ENCODE assay signal across 7 cellular contexts in the genomic region with DNA sequence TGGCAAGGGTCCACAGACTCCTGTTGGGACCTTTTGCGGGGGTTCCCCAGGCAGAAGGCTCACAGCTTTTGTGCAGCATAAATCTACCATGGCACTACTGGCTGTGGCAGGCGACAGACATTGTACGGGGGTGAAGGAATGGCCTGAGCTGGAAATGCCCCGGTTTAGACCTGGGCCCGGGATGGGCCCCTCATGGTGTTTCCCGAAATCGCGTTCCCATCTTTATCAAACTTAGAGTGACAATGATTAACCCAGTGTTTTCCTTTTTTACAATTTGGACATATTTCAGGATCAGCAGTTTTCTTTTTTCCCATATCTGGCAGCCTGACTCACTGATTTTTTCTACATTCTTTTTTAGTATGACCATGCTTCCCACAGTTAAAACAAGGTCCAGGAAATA. TPM values are rescaled to one million over a fixed set of nuclear protein-coding genes. Genes with fewer than 3 reads are reported as not detected.
DNase-seq lines count a peak whose midpoint lies in the region; ATAC-seq, FAIRE-seq and TF ChIP-seq lines count a peak whose summit lies in the region.
"Not testable (repeated sequence)": the region's sequence is repeated elsewhere in the genome, so short reads cannot be mapped to it uniquely, and the experiment has no call there.
"Had no signal": no experiment of that assay in that cellular context is flagged by ENCODE, and none has a peak within 500 bp of the region (broad histone marks: within the 10 kb centered on the region; RNA-seq: fewer than 3 reads in every experiment).

No MANE protein-coding gene starts in this region.

- not testable (repeated sequence) for H3K27me3 ChIP-seq in astrocyte (ENCODE audit: insufficient read depth, low read length); colonic mucosa; endothelial cell of umbilical vein (ENCODE audit: control insufficient read depth in 2 of 2, insufficient read depth in 2 of 2, low read length in 2 of 2); stomach
- peaks cover 0 to 23% of the 10 kb centered on the region in 2 experiments; a peak in 3 of 5 replicates for H3K27me3 ChIP-seq in HepG2 (ENCODE audit: control insufficient read depth in 1 of 2, insufficient read depth in 2 of 2, low read length in 2 of 2)

- TF ChIP-seq RAD21 in HepG2 (CRISPR knock-in tag; IDR thresholded peaks at IDR 0.05): not testable (repeated sequence)

- in situ Hi-C loops in HepG2 (cut with HindIII; ENCODE audit: extremely low pct_ligation_motif_present, low pct_unique_long_range_greater_than_20kb): loop anchor here (25.0 kb wide), 1 partner anchor 453 kb away; no protein-coding TSS in a partner anchor

- not testable (repeated sequence) for H3K9me3 ChIP-seq in astrocyte (ENCODE audit: insufficient read depth, low read depth, low read length); colonic mucosa; endothelial cell of umbilical vein (replicated peaks; ENCODE audit: control insufficient read depth, insufficient read depth, low read length); HepG2 (ENCODE audit: low read length); stomach

- H3K9me1 ChIP-seq in endothelial cell of umbilical vein (replicated peaks; ENCODE audit: control insufficient read depth, extremely low read depth, insufficient read depth, low read length): not testable (repeated sequence)

- H3K9ac ChIP-seq in astrocyte (ENCODE audit: low read length); colonic mucosa (ENCODE audit: low read depth in 2 of 2, low read length in 2 of 2); endothelial cell of umbilical vein (replicated peaks; ENCODE audit: extremely low read depth, insufficient read depth, low read length); HepG2 (ENCODE audit: insufficient read depth, low read depth, low read length): not testable (repeated sequence)

- H3K27ac ChIP-seq in astrocyte (ENCODE audit: low read depth, low read length); HepG2 (ENCODE audit: extremely low read length, insufficient read depth, low read length): not testable (repeated sequence)
- peak overlapping the region; percentile 16 for H3K27ac ChIP-seq in colonic mucosa
- H3K27ac ChIP-seq in endothelial cell of umbilical vein (ENCODE audit: insufficient read depth, low read depth, low read length): peak overlapping the region; percentile 7
- peak overlapping the region in 4 of 5 donors; percentile 7 to 73 (median 55) for H3K27ac ChIP-seq in stomach

- FAIRE-seq in astrocyte (lab: Jason Lieb, UNC); HepG2 (lab: Jason Lieb, UNC): not testable (repeated sequence)
- peak; percentile 15 for FAIRE-seq in endothelial cell of umbilical vein (lab: Jason Lieb, UNC)

- H3K36me3 Mint-ChIP-seq in astrocyte (ENCODE audit: low read depth, unreplicated experiment); mesothelial cell of epicardium: not testable (repeated sequence)

- not testable (repeated sequence) for H3K4me1 Mint-ChIP-seq in astrocyte (ENCODE audit: low read depth, unreplicated experiment)
- peaks cover 12% of the 10 kb centered on the region for H3K4me1 Mint-ChIP-seq in mesothelial cell of epicardium

- not testable (repeated sequence) for BruUV-seq in endothelial cell of umbilical vein (replicated peaks; lab: Mats Ljungman, UMichigan); HepG2 (replicated peaks; lab: Mats Ljungman, UMichigan)

- H3K36me3 ChIP-seq in astrocyte (ENCODE audit: insufficient read depth, low read length); colonic mucosa; endothelial cell of umbilical vein (ENCODE audit: control insufficient read depth in 2 of 2, extremely low read depth in 1 of 2, insufficient read depth in 2 of 2, low read length in 2 of 2); HepG2 (replicated peaks in 1 of 2; ENCODE audit: control insufficient read depth in 1 of 2, insufficient read depth in 2 of 2, low read length in 2 of 2); stomach: not testable (repeated sequence)

- H3K27ac Mint-ChIP-seq in astrocyte (ENCODE audit: unreplicated experiment): peak overlapping the region; percentile 89
- peak overlapping the region; percentile 34 for H3K27ac Mint-ChIP-seq in mesothelial cell of epicardium

- not testable (repeated sequence) for H4K20me1 ChIP-seq in astrocyte (ENCODE audit: insufficient read depth, low read length); endothelial cell of umbilical vein (replicated peaks; ENCODE audit: control insufficient read depth, extremely low read depth, insufficient read depth, low read length); HepG2 (ENCODE audit: insufficient read depth, low read length)

- H3K79me2 ChIP-seq in astrocyte (ENCODE audit: insufficient read depth, low read length); endothelial cell of umbilical vein (ENCODE audit: control insufficient read depth, insufficient read depth, low read length); HepG2 (ENCODE audit: insufficient read depth, low read length): not testable (repeated sequence)

- POLR2A ChIA-PET in endothelial cell of umbilical vein (lab: Charles Lee); HepG2 (lab: Yijun Ruan, JAX): not testable (repeated sequence)

- not testable (repeated sequence) for H3K9me3 Mint-ChIP-seq in astrocyte (ENCODE audit: unreplicated experiment); mesothelial cell of epicardium

- intact Hi-C loops in colonic mucosa (cut with DNase I); endothelial cell of umbilical vein (cut with micrococcal nuclease); HepG2 (cut with micrococcal nuclease; ENCODE audit: unreplicated experiment); stomach (cut with DNase I; ENCODE audit: low total_unique reads): not testable (repeated sequence)

- CTCF ChIA-PET in endothelial cell of umbilical vein (lab: Charles Lee): interaction anchor here (1.1 to 1.3 kb wide), 2 partner anchors 53 to 218 kb away, joined by 3 to 5 read pairs; no protein-coding TSS in a partner anchor
- CTCF ChIA-PET in HepG2 (lab: Yijun Ruan, JAX; ENCODE audit: low intra/inter-chr PET ratio, low total read pairs): not testable (repeated sequence)

- H2AFZ ChIP-seq in astrocyte (ENCODE audit: low read depth, low read length); HepG2 (ENCODE audit: low read length): not testable (repeated sequence)
- H2AFZ ChIP-seq in endothelial cell of umbilical vein (ENCODE audit: low read depth, low read length): peak overlapping the region; percentile 58

- TF ChIP-seq EP300 in HepG2 (IDR thresholded peaks at IDR 0.05; ENCODE audit: low read depth in 2 of 2, low read length in 2 of 2); HepG2 (CRISPR knock-in tag; IDR thresholded peaks at IDR 0.05; ENCODE audit: borderline replicate concordance); stomach (IDR thresholded peaks at IDR 0.05): not testable (repeated sequence)

- H3K4me1 ChIP-seq in astrocyte (ENCODE audit: insufficient read depth, low read length); colonic mucosa; endothelial cell of umbilical vein (ENCODE audit: control insufficient read depth, extremely low read depth, insufficient read depth, low read length): not testable (repeated sequence)
- peaks cover 24% of the 10 kb centered on the region for H3K4me1 ChIP-seq in HepG2 (ENCODE audit: insufficient read depth, low read length)
- peaks cover 0 to 11% (median 0%) of the 10 kb centered on the region in 4 donors for H3K4me1 ChIP-seq in stomach

- not testable (repeated sequence) for TF ChIP-seq POLR2A in endothelial cell of umbilical vein (IDR thresholded peaks at IDR 0.05; ENCODE audit: low read depth, low read length); HepG2 (IDR thresholded peaks at IDR 0.05; ENCODE audit: insufficient read depth in 1 of 2, low read depth in 2 of 2, low read length in 2 of 2); stomach (IDR thresholded peaks at IDR 0.05)

- not testable (repeated sequence) for DNase-seq in astrocyte (ENCODE audit: low read depth); colonic mucosa; HepG2 (ENCODE audit: low spot score); mesothelial cell of epicardium (ENCODE audit: low spot score in 2 of 2, unreplicated experiment in 2 of 2); stomach
- DNase-seq in endothelial cell of umbilical vein (ENCODE audit: low read depth, low spot score): peak; percentile 63

- not testable (repeated sequence) for H3K27me3 Mint-ChIP-seq in astrocyte (ENCODE audit: low read depth, unreplicated experiment); mesothelial cell of epicardium (ENCODE audit: low read depth)

- H3K4me2 ChIP-seq in astrocyte (ENCODE audit: low read length) (peak overlapping the region; percentile 55), endothelial cell of umbilical vein (ENCODE audit: insufficient read depth, low read length) (peak overlapping the region; percentile 37), HepG2 (ENCODE audit: low read depth, low read length) (peak overlapping the region; percentile 48)

- ATAC-seq in HepG2: not testable (repeated sequence)

- dilution Hi-C loops in endothelial cell of umbilical vein (cut with MboI; ENCODE audit: extremely low pct_ligation_motif_present, low sequenced_read_pairs): not testable (repeated sequence)

- H3K4me3 Mint-ChIP-seq in astrocyte (ENCODE audit: unreplicated experiment); mesothelial cell of epicardium: not testable (repeated sequence)

- H3K4me3 ChIP-seq in astrocyte (ENCODE audit: insufficient read depth, low read depth, low read length); colonic mucosa; HepG2 (replicated peaks in 1 of 3; ENCODE audit: insufficient read depth in 1 of 3, low read depth in 2 of 3, low read length in 3 of 3): not testable (repeated sequence)
- H3K4me3 ChIP-seq in endothelial cell of umbilical vein (replicated peaks in 1 of 3; ENCODE audit: insufficient read depth in 1 of 3, low read depth in 1 of 3, low read length in 3 of 3) (peak overlapping the region in 1 of 3 experiments; percentile 15), stomach (peak overlapping the region in 1 of 4 donors; percentile 13)

- 16% methylated on average over 7 of the region's 8 CpGs for WGBS in HepG2 (ENCODE audit: low lambda C conversion rate)
- 37 to 45% (median 43%) methylated on average over 8 of the region's 8 CpGs for WGBS in stomach, 5 donors

- TF ChIP-seq CTCF in astrocyte (IDR thresholded peaks at IDR 0.05; ENCODE audit: insufficient read depth, low read depth, low read length); colonic mucosa (IDR thresholded peaks at IDR 0.05); endothelial cell of umbilical vein (IDR thresholded peaks at IDR 0.05; ENCODE audit: extremely low read depth in 1 of 2, insufficient read depth in 1 of 2, low read depth in 1 of 2, low read length in 2 of 2); HepG2 (CRISPR knock-in tag; IDR thresholded peaks at IDR 0.05); mesothelial cell of epicardium (IDR thresholded peaks at IDR 0.05; ENCODE audit: unreplicated experiment); stomach (IDR thresholded peaks at IDR 0.05): not testable (repeated sequence)

RNA-seq across cellular contexts. Expression of a gene that starts 5.5 kb away (rescaled TPM):
- 214 and 244 TPM in 2 replicates for total RNA-seq in astrocyte
- total RNA-seq in colonic mucosa: 100 to 1,000 TPM in 1 of 2 donors, 10 to 100 TPM in 1; 74.0 to 102 TPM
- 40.6 and 52.3 TPM in 2 replicates for total RNA-seq in endothelial cell of umbilical vein
- polyA plus RNA-seq in endothelial cell of umbilical vein: 24.9 and 26.0 TPM in 2 replicates
- polyA plus RNA-seq in endothelial cell of umbilical vein (2011; cell fraction: cytosol; rRNA removed): 29.9 and 30.9 TPM in 2 replicates
- 14.2 and 15.3 TPM in 2 replicates for polyA plus RNA-seq in endothelial cell of umbilical vein (2011; cell fraction: nucleus; rRNA removed)
- 44.0 and 56.2 TPM in 2 replicates for polyA plus RNA-seq in endothelial cell of umbilical vein (2012)
- polyA minus RNA-seq in endothelial cell of umbilical vein: 44.6 and 48.0 TPM in 2 replicates
- 14.5 TPM for polyA minus RNA-seq in endothelial cell of umbilical vein (2011; cell fraction: cytosol; rRNA and poly(A)+ RNA removed)
- polyA minus RNA-seq in endothelial cell of umbilical vein (2011; cell fraction: nucleus; rRNA and poly(A)+ RNA removed): 30.7 and 30.8 TPM in 2 replicates
- total RNA-seq in HepG2 (2016; rRNA removed; fragmentation: Illumina TruSeq; extraction: Trizol): 35.4 and 46.3 TPM in 2 replicates
- total RNA-seq in HepG2 (2016; cell fraction: cytosol; rRNA removed; fragmentation: Illumina TruSeq; extraction: Trizol; ENCODE audit: low read depth): 64.4 and 66.8 TPM in 2 replicates
- 32.9 and 45.1 TPM in 2 replicates for total RNA-seq in HepG2 (2016; cell fraction: insoluble cytoplasmic fraction; rRNA removed; fragmentation: Illumina TruSeq; extraction: Trizol)
- total RNA-seq in HepG2 (2016; cell fraction: membrane; rRNA removed; fragmentation: Illumina TruSeq; extraction: Trizol): 83.9 and 85.3 TPM in 2 replicates
- total RNA-seq in HepG2 (2016; cell fraction: nucleus; rRNA removed; fragmentation: Illumina TruSeq; extraction: Trizol): 42.5 and 44.5 TPM in 2 replicates
- polyA plus RNA-seq in HepG2 (2011; rRNA removed): 24.8 and 27.5 TPM in 2 replicates
- polyA plus RNA-seq in HepG2 (2011; cell fraction: cytosol; rRNA removed): 28.3 and 32.5 TPM in 2 replicates
- 26.7 and 28.4 TPM in 2 replicates for polyA plus RNA-seq in HepG2 (2011; cell fraction: nucleus; rRNA removed)
- polyA plus RNA-seq in HepG2 (2012): 29.4 and 72.1 TPM in 2 replicates
- 7.7 and 9.6 TPM in 2 replicates for polyA plus RNA-seq in HepG2 (2016; cell fraction: cytosol; fragmentation: Illumina TruSeq; extraction: Trizol; ENCODE audit: low read depth)
- polyA plus RNA-seq in HepG2 (2016; cell fraction: insoluble cytoplasmic fraction; fragmentation: Illumina TruSeq; extraction: Trizol; ENCODE audit: low read depth): 42.9 and 49.8 TPM in 2 replicates
- 32.5 and 38.1 TPM in 2 replicates for polyA plus RNA-seq in HepG2 (2016; cell fraction: membrane; fragmentation: Illumina TruSeq; extraction: Trizol; ENCODE audit: low read depth)
- polyA plus RNA-seq in HepG2 (2016; cell fraction: nucleus; fragmentation: Illumina TruSeq; extraction: Trizol; ENCODE audit: insufficient read depth, low read depth): 56.9 and 64.9 TPM in 2 replicates
- 26.7 and 80.6 TPM in 2 replicates for polyA minus RNA-seq in HepG2 (2011; rRNA and poly(A)+ RNA removed; ENCODE audit: low replicate concordance)
- polyA minus RNA-seq in HepG2 (2011; cell fraction: cytosol; rRNA and poly(A)+ RNA removed): 40.3 and 44.4 TPM in 2 replicates
- polyA minus RNA-seq in HepG2 (2011; cell fraction: nucleus; rRNA and poly(A)+ RNA removed): 66.8 and 71.1 TPM in 2 replicates
- total RNA-seq in mesothelial cell of epicardium: 23.8 to 25.0 TPM (median 24.2 TPM) in 3 replicates
- 100 to 1,000 TPM in 1 of 5 donors, 10 to 100 TPM in 4; 33.8 to 112 (median 56.7) TPM for total RNA-seq in stomach
- 10 to 100 TPM; 24.7 to 32.6 (median 26.7) TPM for polyA plus RNA-seq in stomach
- polyA plus RNA-seq: CD4-positive, alpha-beta memory T cell had no signal
